Comparison of ENCODE assay signal across 19 cellular contexts in the genomic region with DNA sequence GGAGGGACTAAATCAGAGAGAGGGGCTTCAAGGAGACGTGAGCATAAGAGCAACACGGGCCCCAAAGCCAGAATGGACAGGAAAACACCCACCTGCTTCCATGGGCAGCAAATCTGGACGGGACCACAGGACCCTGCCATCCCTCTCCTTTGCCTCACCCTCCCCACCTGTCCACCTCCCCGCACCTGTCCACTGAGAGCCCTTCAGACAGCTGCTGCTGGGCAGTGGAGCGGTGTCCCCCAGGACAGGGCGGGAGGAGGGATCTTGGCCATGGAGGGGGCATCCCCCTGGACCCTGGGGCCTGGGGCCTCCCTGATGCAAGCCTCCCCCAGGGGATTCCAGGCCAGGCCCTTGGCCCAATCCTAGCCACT. TPM values are rescaled to one million over a fixed set of nuclear protein-coding genes. Genes with fewer than 3 reads are reported as not detected.
DNase-seq lines count a peak whose midpoint lies in the region; ATAC-seq and TF ChIP-seq lines count a peak whose summit lies in the region.
"Had no signal": no experiment of that assay in that cellular context is flagged by ENCODE, and none has a peak within 500 bp of the region (broad histone marks: within the 10 kb centered on the region; RNA-seq: fewer than 3 reads in every experiment).

No MANE protein-coding gene starts in this region.

- no CpG with 5 or more reads among the region's 6 CpGs for WGBS in neuronal stem cell (ENCODE audit: extremely low coverage in 2 of 2, insufficient read length in 2 of 2, insufficient replicate concordance in 1 of 2), 2 donors
- 73 to 89% (median 87%) methylated on average over 4 to 6 of the region's 6 CpGs for WGBS in spleen, 5 donors

- H3K18ac ChIP-seq in neuronal stem cell (ENCODE audit: low read length) = peak overlapping the region; percentile 86

- no peak overlapping the region for H2BK15ac ChIP-seq in neuronal stem cell (ENCODE audit: low read length)

- no peak overlapping the region for H2BK12ac ChIP-seq in neuronal stem cell (ENCODE audit: low read length)

- no peaks in the 10 kb centered on the region for H3K79me1 ChIP-seq in neuronal stem cell (ENCODE audit: low read depth, low read length)

- intact Hi-C loops in dorsolateral prefrontal cortex (cut with DNase I) (no loop called here), spleen (cut with DNase I; ENCODE audit: low total_unique reads) (no loop called here)

- no peak overlapping the region for H3K23ac ChIP-seq in neuronal stem cell (ENCODE audit: low read depth, low read length, poor library complexity)

- H3K9me3 ChIP-seq in neuronal stem cell (replicated peaks in 1 of 2; ENCODE audit: control insufficient read depth in 2 of 2, insufficient read depth in 1 of 2, low read depth in 1 of 2, low read length in 2 of 2) (no peaks in the 10 kb centered on the region), spleen (no peaks in the 10 kb centered on the region)
- H3K9me3 ChIP-seq: thoracic aorta had no signal

- no peak for TF ChIP-seq POLR2A in spleen (IDR thresholded peaks at IDR 0.05)

- H3K27me3 ChIP-seq in dorsolateral prefrontal cortex (peaks cover 0 to 32% (median 0%) of the 10 kb centered on the region in 45 donors), neuronal stem cell (ENCODE audit: control insufficient read depth in 3 of 3, insufficient read depth in 3 of 3, low read depth in 1 of 3, low read length in 3 of 3) (peaks cover 0 to 14% (median 5%) of the 10 kb centered on the region in 3 experiments), spleen (replicated peaks in 1 of 7) (peaks cover 0 to 69% (median 41%) of the 10 kb centered on the region in 7 donors)

- no peak overlapping the region for H2AFZ ChIP-seq in neuronal stem cell (ENCODE audit: low read length)

- H3K4ac ChIP-seq in neuronal stem cell (ENCODE audit: low read length) = no peak overlapping the region

- TF ChIP-seq CTCF in 22Rv1 (IDR thresholded peaks at IDR 0.05) (no peak), dorsolateral prefrontal cortex (IDR thresholded peaks at IDR 0.05 in 54 of 56, conservative IDR thresholded peaks at IDR 0.05 in 2 of 56; ENCODE audit: low read depth in 1 of 56, partially characterized antibody in 56 of 56) (no peak), spleen (IDR thresholded peaks at IDR 0.05 in 8 of 11, conservative IDR thresholded peaks at IDR 0.05 in 3 of 11) (no peak)

- no peak overlapping the region for H2BK120ac ChIP-seq in neuronal stem cell (ENCODE audit: low read depth, low read length)

- H3K27ac ChIP-seq in 22Rv1 (peak overlapping the region; percentile 100), dorsolateral prefrontal cortex (peak overlapping the region in 26 of 59 donors; percentile 8 to 85 (median 68)), neuronal stem cell (replicated peaks; ENCODE audit: low read length) (no peak overlapping the region), spleen (no peak overlapping the region)
- H3K27ac ChIP-seq: brain microvascular endothelial cell, thoracic aorta had no signal

- ATAC-seq in GM18861 (IDR thresholded peaks at IDR 0.05; ENCODE audit: unreplicated experiment) = no peak
- ATAC-seq: stimulated activated memory B cell treated with anti-CD40 and anti-IgM and Interleukin-4, amounts not matched to agents 10 μg/mL and 1 μg/mL and 100 μg/mL, for 72 hours had no signal

- no peak overlapping the region for H4K8ac ChIP-seq in neuronal stem cell (ENCODE audit: low read depth, low read length)

- H2AK5ac ChIP-seq in neuronal stem cell (ENCODE audit: low read depth, low read length) = peak overlapping the region; percentile 59

- peak overlapping the region in 40 of 59 donors; percentile 37 to 73 (median 60) for H3K4me3 ChIP-seq in dorsolateral prefrontal cortex
- no peak overlapping the region for H3K4me3 ChIP-seq in neuronal stem cell (ENCODE audit: low read length in 2 of 2)
- no peak overlapping the region for H3K4me3 ChIP-seq in spleen

- H3K14ac ChIP-seq in neuronal stem cell (ENCODE audit: low read length) = peak overlapping the region; percentile 89

- peaks cover 0 to 2% of the 10 kb centered on the region in 2 donors for H3K36me3 ChIP-seq in neuronal stem cell (replicated peaks in 1 of 2; ENCODE audit: control insufficient read depth in 2 of 2, insufficient read depth in 2 of 2, low read length in 2 of 2)
- H3K36me3 ChIP-seq in spleen = peaks cover 0 to 12% (median 0%) of the 10 kb centered on the region in 6 donors
- H3K36me3 ChIP-seq: brain microvascular endothelial cell, thoracic aorta had no signal

- no peak overlapping the region for H3K4me2 ChIP-seq in neuronal stem cell (ENCODE audit: insufficient read depth, low read length, poor library complexity, severe bottlenecking)

- H3K4me1 ChIP-seq in neuronal stem cell (ENCODE audit: control insufficient read depth in 2 of 2, insufficient read depth in 1 of 2, low read depth in 1 of 2, low read length in 2 of 2) (peaks cover 20 to 28% of the 10 kb centered on the region in 2 donors), spleen (peaks cover 16 to 64% (median 31%) of the 10 kb centered on the region in 6 donors)

- H4K91ac ChIP-seq in neuronal stem cell (ENCODE audit: low read depth, low read length, poor library complexity) = no peak overlapping the region

- DNase-seq in COLO668 (lab: John Stamatoyannopoulos, UW; ENCODE audit: unreplicated experiment) = peak; percentile 39
- no peak for DNase-seq in dorsolateral prefrontal cortex
- DNase-seq in neuronal stem cell (ENCODE audit: low spot score) = no peak
- no peak for DNase-seq in activated CD4-positive, alpha-beta T cell treated with anti-CD3 and anti-CD28 coated beads, Interleukin-2, amount 50 U/mL, for 48 hours
- no peak for DNase-seq in activated CD8-positive, alpha-beta memory T cell treated with anti-CD3 and anti-CD28 coated beads, Interleukin-2, amount 50 U/mL, for 4 hours
- DNase-seq in spleen = no peak
- DNase-seq: activated B cell treated with CpG ODN at 0.5 μM for 24 hours, brain microvascular endothelial cell, Kasumi-1, nephron progenitor cell, SIG-M5 had no signal

- H2BK5ac ChIP-seq in neuronal stem cell (ENCODE audit: low read length) = no peak overlapping the region

- H3K9ac ChIP-seq in neuronal stem cell (ENCODE audit: low read depth, low read length, poor library complexity) = peak overlapping the region; percentile 12

RNA-seq across cellular contexts. Expression of gene CCDC183, which starts 2.6 kb away (rescaled TPM):
- total RNA-seq in dorsolateral prefrontal cortex (10 to 100 TPM in 1 of 120 experiments, 1 to 10 TPM in 116, under 1 TPM in 3; 0.47 to 10.6 (median 3.4) TPM), spleen (1 to 10 TPM in 1 of 7 donors, under 1 TPM in 6; 0.44 to 1.6 (median 0.68) TPM)
- 2.7 TPM for polyA plus RNA-seq in neuronal stem cell (2013, experiment 1 of 2)
- 2.7 TPM for polyA plus RNA-seq in neuronal stem cell (2013, experiment 2 of 2)
- polyA plus RNA-seq in spleen = 1 to 10 TPM in 1 of 3 donors, under 1 TPM in 2; 0.41 to 1.2 (median 0.99) TPM
- total RNA-seq: activated B cell treated with CpG ODN at 0.5 μM for 24 hours had no signal

RNA-seq across cellular contexts. Expression of gene TMEM141, which starts 7.5 kb away (rescaled TPM):
- total RNA-seq in dorsolateral prefrontal cortex = 10 to 100 TPM; 37.4 to 81.9 (median 55.2) TPM
- polyA plus RNA-seq in neuronal stem cell (2013, experiment 1 of 2) = 30.7 TPM
- polyA plus RNA-seq in neuronal stem cell (2013, experiment 2 of 2) = 29.9 TPM
- 10 to 100 TPM; 32.1 to 50.7 (median 44.3) TPM for total RNA-seq in spleen
- 10 to 100 TPM; 54.5 to 92.8 (median 92.6) TPM for polyA plus RNA-seq in spleen

RNA-seq across cellular contexts. Expression of gene RABL6, which starts 9.1 kb away (rescaled TPM):
- total RNA-seq in dorsolateral prefrontal cortex (100 to 1,000 TPM in 114 of 120 experiments, 10 to 100 TPM in 6; 86.8 to 178 (median 121) TPM), spleen (10 to 100 TPM; 47.9 to 68.2 (median 58.2) TPM)
- polyA plus RNA-seq in neuronal stem cell (2013, experiment 1 of 2) = 115 TPM
- 112 TPM for polyA plus RNA-seq in neuronal stem cell (2013, experiment 2 of 2)
- polyA plus RNA-seq in spleen = 10 to 100 TPM; 32.7 to 70.0 (median 38.3) TPM

RNA-seq across cellular contexts. Expression of gene LCN15, which starts 34.4 kb away (rescaled TPM):
- 10 to 100 TPM in 2 of 120 experiments, 1 to 10 TPM in 108, under 1 TPM in 10; 0.32 to 11.1 (median 3.0) TPM for total RNA-seq in dorsolateral prefrontal cortex
- 0.03 TPM for polyA plus RNA-seq in neuronal stem cell (2013, experiment 1 of 2)
- polyA plus RNA-seq in neuronal stem cell (2013, experiment 2 of 2) = 0.08 TPM
- total RNA-seq in spleen = under 1 TPM in 1 of 7 donors, not detected in 6; 0.35 TPM
- not detected for polyA plus RNA-seq in spleen
- total RNA-seq: activated B cell treated with CpG ODN at 0.5 μM for 24 hours, epithelial cell of proximal tubule, frontal cortex, HT-29, kidney epithelial cell, thoracic aorta had no signal

RNA-seq across cellular contexts. Expression of gene LCN8, which starts 40.6 kb away (rescaled TPM):
- total RNA-seq in dorsolateral prefrontal cortex = 1 to 10 TPM in 16 of 120 experiments, under 1 TPM in 58, not detected in 46; 0.16 to 2.8 (median 0.72) TPM
- not detected for polyA plus RNA-seq in neuronal stem cell (2013, experiment 1 of 2)
- polyA plus RNA-seq in neuronal stem cell (2013, experiment 2 of 2) = not detected
- total RNA-seq in spleen = 1 to 10 TPM in 1 of 7 donors, under 1 TPM in 2, not detected in 4; 0.13 to 2.8 (median 0.51) TPM
- under 1 TPM; 0.22 to 0.70 (median 0.46) TPM for polyA plus RNA-seq in spleen
- total RNA-seq: epithelial cell of proximal tubule, frontal cortex, HT-29, kidney epithelial cell, thoracic aorta had no signal

Comparison
In these comparisons a context has a peak if more than half of its experiments do, and no peak if none do; other contexts are left out.
1. H3K4me3 ChIP-seq: peak in dorsolateral prefrontal cortex (40 of 59); none in neuronal stem cell (0 of 2) and spleen (0 of 8).